ENCODE assay signal across 14 cellular contexts in the genomic region with DNA sequence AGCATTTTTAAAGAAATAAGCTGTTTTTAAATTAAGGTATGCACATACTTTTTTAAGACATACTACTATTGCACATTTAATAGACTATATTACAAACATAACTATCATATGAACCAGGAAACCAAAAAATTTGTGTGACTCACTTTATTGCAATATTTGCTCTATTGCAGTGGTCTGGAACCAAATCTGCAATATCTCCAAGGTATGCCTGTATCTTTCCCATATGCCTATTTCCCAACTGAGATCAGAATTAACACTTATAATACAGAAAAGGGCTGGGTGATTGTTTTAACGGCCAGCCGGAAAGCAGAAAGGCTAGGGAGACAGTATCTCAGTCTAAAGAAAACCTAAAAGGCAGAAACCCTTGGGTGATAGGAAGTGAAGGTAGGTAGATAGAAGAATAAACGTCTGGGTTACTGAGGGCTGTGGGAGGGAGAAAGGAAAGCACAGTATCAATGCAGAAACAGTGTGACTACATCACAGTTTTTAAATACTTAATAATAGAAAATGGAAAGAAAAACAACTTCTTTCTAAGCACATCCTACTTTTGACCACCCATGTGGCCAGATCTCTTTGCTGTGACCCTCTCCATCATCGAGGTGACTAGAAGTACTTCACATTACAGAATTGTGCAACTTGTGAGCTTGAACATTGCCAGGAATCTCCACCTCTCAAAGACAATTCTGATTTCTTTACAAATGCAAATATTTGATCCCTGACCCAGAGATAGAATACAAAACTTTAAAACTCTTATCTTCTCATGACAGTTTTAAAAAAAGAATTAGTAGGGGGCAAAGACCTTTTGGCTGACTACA.
DNase-seq lines count a peak whose midpoint lies in the region; ATAC-seq, FAIRE-seq and TF ChIP-seq lines count a peak whose summit lies in the region.
"Had no signal": no experiment of that assay in that cellular context is flagged by ENCODE, and none has a peak within 500 bp of the region (broad histone marks: within the 10 kb centered on the region; RNA-seq: fewer than 3 reads in every experiment).

No MANE protein-coding gene starts in this region.

- POLR2A ChIA-PET in RWPE1 (lab: Yijun Ruan, JAX; ENCODE audit: low non-redundant PET) = no interaction called here

- peaks cover 69% of the 10 kb centered on the region for H3K79me2 ChIP-seq in ACC112 (ENCODE audit: control insufficient read depth, insufficient read depth, low read length, unreplicated experiment)

- H3K4me3 ChIP-seq in ACC112 (ENCODE audit: low read depth, low read length) (peak overlapping the region; percentile 53), RWPE2 (ENCODE audit: severe bottlenecking) (no peak overlapping the region), fibroblast of mammary gland (ENCODE audit: control insufficient read depth, low read depth, low read length) (no peak overlapping the region)

- H3K27me3 ChIP-seq in ACC112 (ENCODE audit: insufficient read depth, low read length) = no peaks in the 10 kb centered on the region
- H3K27me3 ChIP-seq in RWPE2 (ENCODE audit: insufficient read depth, poor library complexity, severe bottlenecking) = no peaks in the 10 kb centered on the region

- H3K4me1 Mint-ChIP-seq in osteocyte (ENCODE audit: unreplicated experiment) = peaks cover 53% of the 10 kb centered on the region
- H3K4me1 Mint-ChIP-seq: activated CD8-positive, alpha-beta memory T cell treated with anti-CD3 and anti-CD28 coated beads, Interleukin-2, amount 10 ng/mL, durations not matched to agents 7 days and 5 days had no signal

- ATAC-seq in RWPE2 (ENCODE audit: low read depth) = peak; percentile 86
- ATAC-seq: activated CD8-positive, alpha-beta memory T cell treated with anti-CD3 and anti-CD28 coated beads, Interleukin-2, amount 10 ng/mL, durations not matched to agents 7 days and 5 days; Panc1 had no signal

- H3K4me1 ChIP-seq in ACC112 (ENCODE audit: control insufficient read depth, insufficient read depth, low read length, unreplicated experiment) (peaks cover 55% of the 10 kb centered on the region), RWPE2 (ENCODE audit: insufficient read depth, poor library complexity, severe bottlenecking) (peaks cover 33% of the 10 kb centered on the region)

- CTCF ChIA-PET in RWPE1 (lab: Yijun Ruan, JAX) = interaction anchor here (0.7 kb wide), 1 partner anchor 311 kb away, joined by 4 read pairs; no protein-coding TSS in a partner anchor

- H3K36me3 ChIP-seq in ACC112 (ENCODE audit: insufficient read depth, low read length) = peaks cover 32% of the 10 kb centered on the region
- H3K36me3 ChIP-seq in RWPE2 (ENCODE audit: low read depth) = peaks cover 14% of the 10 kb centered on the region

- H3K27ac Mint-ChIP-seq in osteocyte (ENCODE audit: unreplicated experiment) = peak overlapping the region; percentile 85
- H3K27ac Mint-ChIP-seq: activated CD8-positive, alpha-beta memory T cell treated with anti-CD3 and anti-CD28 coated beads, Interleukin-2, amount 10 ng/mL, durations not matched to agents 7 days and 5 days had no signal

- peaks cover 10% of the 10 kb centered on the region for H3K9me3 ChIP-seq in RWPE2 (ENCODE audit: severe bottlenecking)

- peaks cover 27% of the 10 kb centered on the region for H3K36me3 Mint-ChIP-seq in osteocyte (ENCODE audit: unreplicated experiment)
- H3K36me3 Mint-ChIP-seq: activated CD8-positive, alpha-beta memory T cell treated with anti-CD3 and anti-CD28 coated beads, Interleukin-2, amount 10 ng/mL, durations not matched to agents 7 days and 5 days had no signal

- DNase-seq in RWPE2 (ENCODE audit: low spot score) (no peak), fibroblast of mammary gland (ENCODE audit: low read depth) (peak; percentile 84), osteocyte (ENCODE audit: extremely low spot score, unreplicated experiment) (no peak), GM19239 (ENCODE audit: insufficient read length, low spot score) (no peak), 8988T (no peak), RWPE1 (ENCODE audit: low spot score) (no peak), NCI-H187 (lab: John Stamatoyannopoulos, UW) (no peak)
- DNase-seq: activated CD8-positive, alpha-beta memory T cell treated with anti-CD3 and anti-CD28 coated beads, Interleukin-2, amount 10 ng/mL, durations not matched to agents 7 days and 5 days; MV-4-11; NCI-H2227 treated with DMSO at 0.1 percent for 48 hours; posterior cingulate gyrus had no signal

- peaks cover 12% of the 10 kb centered on the region for H3K9me3 Mint-ChIP-seq in osteocyte (ENCODE audit: unreplicated experiment)

- H3K4me3 Mint-ChIP-seq in osteocyte (ENCODE audit: unreplicated experiment) = no peak overlapping the region
- H3K4me3 Mint-ChIP-seq: activated CD8-positive, alpha-beta memory T cell treated with anti-CD3 and anti-CD28 coated beads, Interleukin-2, amount 10 ng/mL, durations not matched to agents 7 days and 5 days had no signal

- TF ChIP-seq CTCF in RWPE2 (IDR thresholded peaks at IDR 0.05; ENCODE audit: poor library complexity, severe bottlenecking) = no peak
- TF ChIP-seq CTCF in fibroblast of mammary gland (conservative IDR thresholded peaks at IDR 0.05; ENCODE audit: control insufficient read depth, insufficient read depth, low read depth, low read length) = no peak
- TF ChIP-seq CTCF in osteocyte (IDR thresholded peaks at IDR 0.05) = no peak
- TF ChIP-seq CTCF in RWPE1 (conservative IDR thresholded peaks at IDR 0.05; ENCODE audit: low read depth) = no peak

- no peak for FAIRE-seq in GM19239 (lab: Jason Lieb, UNC)
- FAIRE-seq: TTC549 had no signal

- no peak overlapping the region for H2AFZ ChIP-seq in ACC112 (ENCODE audit: low read length, unreplicated experiment)

- H3K27ac ChIP-seq in ACC112 (ENCODE audit: low read depth, low read length) (peak overlapping the region; percentile 98), RWPE2 (ENCODE audit: poor library complexity, severe bottlenecking) (peak overlapping the region; percentile 75), RWPE1 (no peak overlapping the region)

- H3K27me3 Mint-ChIP-seq in osteocyte (ENCODE audit: unreplicated experiment) = no peaks in the 10 kb centered on the region
- H3K27me3 Mint-ChIP-seq: activated CD8-positive, alpha-beta memory T cell treated with anti-CD3 and anti-CD28 coated beads, Interleukin-2, amount 10 ng/mL, durations not matched to agents 7 days and 5 days had no signal
